9 cellular contexts compared by ENCODE assay signal in the genomic region with DNA sequence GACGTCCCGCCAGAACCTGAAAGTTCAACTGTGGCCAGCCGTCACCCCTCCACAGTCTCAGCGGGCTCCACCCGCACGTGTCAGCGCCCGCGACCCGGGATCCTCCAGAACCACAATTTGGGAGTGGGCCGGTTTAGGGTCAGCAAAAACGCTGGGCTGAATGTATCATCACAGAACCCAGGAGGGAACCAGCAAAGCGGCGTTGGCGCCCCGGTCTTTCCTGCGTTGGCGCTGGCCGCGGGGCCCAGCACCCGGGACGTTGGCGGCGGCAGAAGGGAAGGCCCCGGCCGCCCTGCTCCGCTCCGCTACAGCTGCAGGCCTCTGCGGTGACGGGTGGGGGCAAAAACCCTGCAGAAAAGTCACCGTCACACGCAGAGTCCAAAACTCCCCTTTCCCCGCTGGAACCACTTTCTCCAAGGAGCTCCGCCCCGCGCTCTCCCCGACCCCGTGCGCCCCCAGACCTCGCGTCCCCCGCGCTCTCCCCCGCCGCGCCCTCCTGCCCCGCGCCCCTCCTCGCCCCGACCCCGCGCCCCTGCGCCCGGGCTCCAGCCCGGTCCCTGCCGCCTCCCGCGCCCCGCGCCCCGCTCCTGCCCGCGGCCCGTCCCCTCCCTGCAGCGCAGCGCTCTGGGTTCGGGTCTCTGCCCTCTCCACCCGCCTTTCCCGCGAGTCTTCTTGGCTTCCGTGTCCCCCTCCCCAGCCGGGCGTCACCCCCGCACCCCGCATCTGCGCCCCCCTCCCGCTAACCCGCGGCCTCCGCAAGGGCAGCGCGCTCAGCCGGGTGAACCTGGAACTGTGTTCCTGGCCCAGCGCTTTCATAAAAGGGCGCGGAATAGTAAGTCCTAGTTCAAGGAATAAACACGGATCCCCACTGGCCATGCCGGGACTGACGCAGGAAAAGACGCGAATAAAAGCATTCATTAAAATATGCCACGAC.
DNase-seq lines count a peak whose midpoint lies in the region; ATAC-seq and TF ChIP-seq lines count a peak whose summit lies in the region.
"Had no signal": no experiment of that assay in that cellular context is flagged by ENCODE, and none has a peak within 500 bp of the region (broad histone marks: within the 10 kb centered on the region; RNA-seq: fewer than 3 reads in every experiment).

No MANE protein-coding gene starts in this region.

- H3K36me3 Mint-ChIP-seq in activated naive CD8-positive, alpha-beta T cell: peaks cover 12% of the 10 kb centered on the region

- no peaks in the 10 kb centered on the region for H3K9me3 Mint-ChIP-seq in activated naive CD8-positive, alpha-beta T cell (ENCODE audit: low read depth)

- H3K4me1 Mint-ChIP-seq in activated naive CD8-positive, alpha-beta T cell (ENCODE audit: low read depth): peaks cover 25% of the 10 kb centered on the region

- no peak for DNase-seq in retinal pigment epithelial cell (ENCODE audit: low read depth)
- no peak for DNase-seq in activated gamma-delta T cell treated with Interleukin-2 at 50 U/mL for 16 hours
- DNase-seq in UCSD-AML1 (lab: John Stamatoyannopoulos, UW; ENCODE audit: unreplicated experiment): no peak
- DNase-seq in Ammon's horn (ENCODE audit: low spot score): no peak

- peak overlapping the region; percentile 73 for H3K4me3 Mint-ChIP-seq in activated naive CD8-positive, alpha-beta T cell

- no peak overlapping the region for H3K27ac Mint-ChIP-seq in activated naive CD8-positive, alpha-beta T cell

- H3K27me3 Mint-ChIP-seq in activated naive CD8-positive, alpha-beta T cell: peaks cover 32% of the 10 kb centered on the region

- ATAC-seq in HG03432 (IDR thresholded peaks at IDR 0.05; ENCODE audit: unreplicated experiment): peak; percentile 50
- ATAC-seq in GM21423 (IDR thresholded peaks at IDR 0.05; ENCODE audit: unreplicated experiment): no peak
- ATAC-seq: HCT116 had no signal

- H3K4me3 ChIP-seq in iPS-18c (ENCODE audit: insufficient read depth, low read depth, low read length): peak overlapping the region; percentile 49
- H3K4me3 ChIP-seq in retinal pigment epithelial cell (ENCODE audit: low read length): peak overlapping the region; percentile 28

- H3K9me3 ChIP-seq in iPS-18c (ENCODE audit: control insufficient read depth, insufficient read depth, low read length): no peaks in the 10 kb centered on the region

- no peak for TF ChIP-seq CTCF in retinal pigment epithelial cell (conservative IDR thresholded peaks at IDR 0.05; ENCODE audit: low read depth, low read length)
